In the genomic region with DNA sequence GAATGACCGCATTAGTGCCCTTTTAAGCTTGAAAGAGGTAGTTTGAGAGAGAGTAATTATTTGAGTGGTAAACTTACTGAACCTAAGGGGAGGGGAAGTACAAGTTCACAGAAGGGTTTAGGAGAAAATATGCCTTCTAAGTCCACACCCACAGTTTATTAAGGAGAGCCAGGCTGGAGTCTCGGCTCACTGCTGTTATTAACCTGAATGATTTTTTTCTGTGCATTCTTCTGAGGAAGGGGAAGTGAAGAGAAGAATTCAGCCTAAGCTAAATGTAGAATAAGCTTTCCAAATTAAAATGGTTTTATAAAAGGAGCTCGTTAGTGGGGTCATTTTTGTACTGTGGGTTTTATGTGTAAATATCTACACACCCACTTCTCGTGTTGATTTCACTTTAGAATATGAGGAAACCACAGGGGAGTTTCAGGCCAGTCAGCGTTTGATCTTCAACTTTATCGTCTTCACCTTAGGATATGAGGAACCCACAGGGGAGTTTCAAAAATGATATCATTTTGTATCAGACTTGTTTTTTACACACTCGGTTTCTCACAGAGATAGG, we compare ENCODE assay signal across 9 cellular contexts. TPM values are rescaled to one million over a fixed set of nuclear protein-coding genes. Genes with fewer than 3 reads are reported as not detected.
DNase-seq lines count a peak whose midpoint lies in the region; ATAC-seq, FAIRE-seq and TF ChIP-seq lines count a peak whose summit lies in the region.
"Had no signal": no experiment of that assay in that cellular context is flagged by ENCODE, and none has a peak within 500 bp of the region (broad histone marks: within the 10 kb centered on the region; RNA-seq: fewer than 3 reads in every experiment).

No MANE protein-coding gene starts in this region.

- peaks cover 30% of the 10 kb centered on the region for H3K4me1 Mint-ChIP-seq in stimulated activated naive CD8-positive, alpha-beta T cell treated with anti-CD3 and anti-CD28 coated beads, Interleukin-15, amount 100 ng/mL, for 72 hours

- H3K27me3 Mint-ChIP-seq in stimulated activated naive CD8-positive, alpha-beta T cell treated with anti-CD3 and anti-CD28 coated beads, Interleukin-15, amount 100 ng/mL, for 72 hours, result no peaks in the 10 kb centered on the region

- ATAC-seq in stimulated activated naive CD8-positive, alpha-beta T cell treated with anti-CD3 and anti-CD28 coated beads, Interleukin-15, amount 100 ng/mL, for 72 hours, result peak; percentile 31
- no peak for ATAC-seq in GM21576 (IDR thresholded peaks at IDR 0.05; ENCODE audit: unreplicated experiment)

- in situ Hi-C loops in astrocyte of the cerebellum (cut with HindIII; ENCODE audit: low sequenced_read_pairs), result no loop called here

- H3K4me3 ChIP-seq in GM12875 (ENCODE audit: low read depth, low read length) (peak overlapping the region; percentile 94), astrocyte of the cerebellum (ENCODE audit: low read depth, low read length) (peak overlapping the region; percentile 88), lower leg skin (ENCODE audit: low read depth, poor library complexity, severe bottlenecking) (peak overlapping the region; percentile 85)

- H3K27ac Mint-ChIP-seq in stimulated activated naive CD8-positive, alpha-beta T cell treated with anti-CD3 and anti-CD28 coated beads, Interleukin-15, amount 100 ng/mL, for 72 hours, result peak overlapping the region; percentile 96 to 99

- intact Hi-C loops in lower leg skin (cut with DNase I; ENCODE audit: low total_unique reads), result no loop called here

- H3K4me3 Mint-ChIP-seq in stimulated activated naive CD8-positive, alpha-beta T cell treated with anti-CD3 and anti-CD28 coated beads, Interleukin-15, amount 100 ng/mL, for 72 hours, result peak overlapping the region; percentile 85 to 87

- DNase-seq in RCC 7860 (ENCODE audit: low spot score) (no peak), astrocyte of the cerebellum (ENCODE audit: low read depth) (no peak), lower leg skin (ENCODE audit: low spot score in 2 of 2) (no peak), NCI-H1417 treated with DMSO at 0.1 percent for 48 hours (lab: John Stamatoyannopoulos, UW) (no peak), 8988T (no peak)
- DNase-seq in stimulated activated naive CD8-positive, alpha-beta T cell treated with anti-CD3 and anti-CD28 coated beads, Interleukin-15, amount 100 ng/mL, for 72 hours, result peak; percentile 47 to 67

- TF ChIP-seq CTCF in GM12875 (IDR thresholded peaks at IDR 0.05; ENCODE audit: borderline replicate concordance, insufficient read depth, low read depth, low read length), result no peak
- TF ChIP-seq CTCF in astrocyte of the cerebellum (IDR thresholded peaks at IDR 0.05; ENCODE audit: low read depth, low read length, missing control alignments), result no peak
- TF ChIP-seq CTCF in lower leg skin (IDR thresholded peaks at IDR 0.05), result no peak

- peak; percentile 30 for FAIRE-seq in RCC 7860 (lab: Jason Lieb, UNC)

- 1% methylated on average over 7 of the region's 7 CpGs for WGBS in lower leg skin, 2 donors

- no peak for TF ChIP-seq POLR2A in lower leg skin (IDR thresholded peaks at IDR 0.05)

- H3K9me3 Mint-ChIP-seq in stimulated activated naive CD8-positive, alpha-beta T cell treated with anti-CD3 and anti-CD28 coated beads, Interleukin-15, amount 100 ng/mL, for 72 hours, result no peaks in the 10 kb centered on the region

RNA-seq across cellular contexts. Expression of a gene that starts 1.5 kb away (rescaled TPM):
- 10 to 100 TPM; 11.0 to 20.0 (median 11.4) TPM for total RNA-seq in lower leg skin

RNA-seq across cellular contexts. Expression of a gene that starts 5.1 kb away (rescaled TPM):
- total RNA-seq in lower leg skin, result under 1 TPM in 1 of 4 donors, not detected in 3; 0.19 TPM
- total RNA-seq: RPMI7951 had no signal

Comparison
In these comparisons a context has a peak if more than half of its experiments do, and no peak if none do; other contexts are left out.
1. DNase-seq: peak in stimulated activated naive CD8-positive, alpha-beta T cell treated with anti-CD3 and anti-CD28 coated beads, Interleukin-15, amount 100 ng/mL, for 72 hours (2 of 2); none in RCC 7860 (single experiment), astrocyte of the cerebellum (single experiment), lower leg skin (0 of 2), NCI-H1417 treated with DMSO at 0.1 percent for 48 hours (single experiment) and 8988T (single experiment).
2. Peak in every context shown above with its lines, with median percentiles within 50 percentile points of each other: H3K4me3 ChIP-seq.